In the genomic region with DNA sequence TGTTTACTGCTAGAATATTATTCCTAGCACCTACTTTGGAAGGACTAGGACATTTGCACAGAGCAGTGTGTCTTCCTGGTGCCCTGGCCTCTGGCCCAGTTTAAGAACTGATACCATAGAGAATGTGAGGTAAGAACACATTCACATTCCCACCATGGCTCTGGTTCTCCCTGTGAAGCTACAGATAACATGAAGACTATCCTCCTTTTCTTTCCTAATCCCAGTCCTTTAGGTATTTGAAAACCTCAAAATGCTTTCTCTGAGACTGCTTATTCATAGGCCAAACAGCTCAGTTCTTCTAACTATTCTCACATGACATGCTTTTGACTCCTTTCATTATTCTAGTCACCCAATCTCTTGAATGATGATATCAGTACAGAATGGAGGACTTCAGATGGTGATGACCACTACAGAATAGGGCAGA, we compare ENCODE assay signal across 32 cellular contexts. TPM values are rescaled to one million over a fixed set of nuclear protein-coding genes. Genes with fewer than 3 reads are reported as not detected.
DNase-seq lines count a peak whose midpoint lies in the region; TF ChIP-seq lines count a peak whose summit lies in the region.
"Had no signal": no experiment of that assay in that cellular context is flagged by ENCODE, and none has a peak within 500 bp of the region (broad histone marks: within the 10 kb centered on the region; RNA-seq: fewer than 3 reads in every experiment).

No MANE protein-coding gene starts in this region.

- H3K4me3 ChIP-seq in choroid plexus epithelial cell (ENCODE audit: low read depth, low read length) (no peak overlapping the region), ascending aorta (no peak overlapping the region), mammary epithelial cell (replicated peaks in 1 of 3; ENCODE audit: insufficient read depth in 1 of 3, low read depth in 2 of 3, low read length in 3 of 3) (no peak overlapping the region)
- H3K4me3 ChIP-seq: A549; BLaER1 treated with 17β-estradiol and CSF1 and Interleukin-3, amounts not matched to agents 10 nM and 100 nM; GM12878; HAP-1; smooth muscle cell had no signal

- no peak overlapping the region for H3K4me2 ChIP-seq in mammary epithelial cell (ENCODE audit: insufficient read depth, low read depth, low read length)
- H3K4me2 ChIP-seq: A549; BLaER1 treated with 17β-estradiol and CSF1 and Interleukin-3, amounts not matched to agents 10 nM and 100 nM; smooth muscle cell had no signal

- TF ChIP-seq CTCF in choroid plexus epithelial cell (conservative IDR thresholded peaks at IDR 0.05; ENCODE audit: low read depth, low read length) (no peak), ascending aorta (IDR thresholded peaks at IDR 0.05) (no peak), mammary epithelial cell (conservative IDR thresholded peaks at IDR 0.05 in 1 of 2, IDR thresholded peaks at IDR 0.05 in 1 of 2; ENCODE audit: extremely low read depth in 1 of 2, insufficient read depth in 1 of 2, low read depth in 1 of 2, low read length in 2 of 2) (no peak)

- H3K9me3 ChIP-seq in ascending aorta (no peaks in the 10 kb centered on the region), mammary epithelial cell (replicated peaks; ENCODE audit: insufficient read depth, low read length) (no peaks in the 10 kb centered on the region)
- H3K9me3 ChIP-seq: A549; BLaER1 treated with 17β-estradiol and CSF1 and Interleukin-3, amounts not matched to agents 10 nM and 100 nM; Caco-2; HAP-1 had no signal

- no TSS peak for BruUV-seq in mammary epithelial cell (replicated peaks; lab: Mats Ljungman, UMichigan)

- H3K27me3 ChIP-seq in ascending aorta (no peaks in the 10 kb centered on the region), mammary epithelial cell (ENCODE audit: insufficient read depth, low read length) (no peaks in the 10 kb centered on the region)
- H3K27me3 ChIP-seq: BLaER1 treated with 17β-estradiol and CSF1 and Interleukin-3, amounts not matched to agents 10 nM and 100 nM had no signal

- no peak overlapping the region for H3K9ac ChIP-seq in mammary epithelial cell (ENCODE audit: insufficient read depth, low read length)
- H3K9ac ChIP-seq: BLaER1 treated with 17β-estradiol and CSF1 and Interleukin-3, amounts not matched to agents 10 nM and 100 nM had no signal

- H3K27ac ChIP-seq in ascending aorta: no peak overlapping the region
- no peak overlapping the region for H3K27ac ChIP-seq in mammary epithelial cell (ENCODE audit: insufficient read depth, low read depth, low read length)
- H3K27ac ChIP-seq: A549; BLaER1 treated with 17β-estradiol and CSF1 and Interleukin-3, amounts not matched to agents 10 nM and 100 nM; RWPE1 had no signal

- H3K79me2 ChIP-seq in mammary epithelial cell (ENCODE audit: insufficient read depth, low read length): peaks cover 70% of the 10 kb centered on the region

- dilution Hi-C loops in mammary epithelial cell (cut with HindIII; ENCODE audit: low sequenced_read_pairs): loop anchor here (5.0 kb wide), 1 partner anchor 51 kb away; no protein-coding TSS in a partner anchor

- peaks cover 2% of the 10 kb centered on the region for H4K20me1 ChIP-seq in mammary epithelial cell (ENCODE audit: insufficient read depth, low read length)

- H3K36me3 ChIP-seq in ascending aorta (no peaks in the 10 kb centered on the region), mammary epithelial cell (ENCODE audit: insufficient read depth, low read length) (no peaks in the 10 kb centered on the region)
- H3K36me3 ChIP-seq: HAP-1 had no signal

- H2AFZ ChIP-seq in mammary epithelial cell (ENCODE audit: low read depth, low read length): no peak overlapping the region

- H3K4me1 ChIP-seq in ascending aorta (no peaks in the 10 kb centered on the region), mammary epithelial cell (ENCODE audit: insufficient read depth, low read length) (peaks cover 2% of the 10 kb centered on the region)
- H3K4me1 ChIP-seq: A549, HAP-1 had no signal

- in situ Hi-C loops in mammary epithelial cell (cut with MboI; ENCODE audit: low sequenced_read_pairs in 2 of 2): no loop called here

- CTCF ChIA-PET in mammary epithelial cell (lab: Charles Lee; ENCODE audit: low non-redundant PET): interaction anchor here (0.6 kb wide), 1 partner anchor 188 kb away, joined by 3 read pairs; no protein-coding TSS in a partner anchor

- intact Hi-C loops in ascending aorta (cut with DNase I) (no loop called here), mammary epithelial cell (cut with micrococcal nuclease) (no loop called here)

- DNase-seq in AG08395 (ENCODE audit: low spot score) (peak; percentile 51), HCEC 1CT (peak; percentile 65), choroid plexus epithelial cell (ENCODE audit: low read depth) (peak; percentile 56), iris pigment epithelial cell (ENCODE audit: low read depth) (peak; percentile 66), ascending aorta (ENCODE audit: low spot score in 2 of 2) (no peak), iPS-NIHi7 (ENCODE audit: extremely low spot score) (no peak), NCI-H2029 treated with DMSO at 0.1 percent for 48 hours (lab: John Stamatoyannopoulos, UW) (no peak), mammary epithelial cell (no peak)
- DNase-seq: activated CD4-positive, alpha-beta T cell treated with anti-CD3 and anti-CD28 coated beads, Interleukin-2, amount 50 U/mL, for 1 hour; activated naive CD4-positive, alpha-beta T cell treated with anti-CD3 and anti-CD28 coated beads, Interleukin-2, amount 50 U/mL, for 16 hours; aorta; Caco-2; DMS79 treated with DMSO at 0.1 percent for 48 hours; effector memory CD4-positive, alpha-beta T cell; Karpas-422; mesendoderm; naive thymus-derived CD4-positive, alpha-beta T cell; NCI-H1092; NCI-H2081 treated with DMSO at 0.1 percent for 48 hours; NCI-H446; nucleus accumbens; stimulated activated CD4-positive, alpha-beta T cell treated with anti-CD3 and anti-CD28 coated beads, Interleukin-2, amount 100 ng/mL, for 24 hours had no signal

RNA-seq across cellular contexts. Expression of a gene that starts 11.9 kb away (rescaled TPM):
- total RNA-seq in ascending aorta (26.8 TPM), mammary epithelial cell (10 to 100 TPM; 12.3 to 27.4 TPM)
- 9.2 TPM for polyA plus RNA-seq in mammary epithelial cell
- polyA minus RNA-seq in mammary epithelial cell: 15.9 TPM

RNA-seq across cellular contexts. Expression of a gene that starts 12.1 kb away (rescaled TPM):
- total RNA-seq in ascending aorta: not detected
- not detected for total RNA-seq in mammary epithelial cell
- 0.03 TPM for polyA plus RNA-seq in mammary epithelial cell
- not detected for polyA minus RNA-seq in mammary epithelial cell
- total RNA-seq: activated T-helper 1 cell treated with anti-CD3 and anti-CD28 coated beads, Interleukin-12 subunit alpha, Interleukin-12 subunit beta, Interleukin-2, Interleukin-4 antibody, amounts not matched to agents 30 ng/mL and 10 ng/mL and 1 ng/mL, durations not matched to agents 14 hours and 24 hours and 36 hours; aorta; glomerular endothelial cell; GM12878; naive thymus-derived CD4-positive, alpha-beta T cell; smooth muscle cell; T-helper 2 cell treated with Interferon-gamma antibody and Interleukin-4, amounts not matched to agents 100 ng/mL and 5 ng/mL, for 36 hours had no signal
- polyA plus RNA-seq: aorta; esophagus; GM12878; naive thymus-derived CD4-positive, alpha-beta T cell had no signal

Comparison
In these comparisons a context has a peak if more than half of its experiments do, and no peak if none do; other contexts are left out.
1. DNase-seq: peak in AG08395 (single experiment), HCEC 1CT (single experiment), choroid plexus epithelial cell (single experiment) and iris pigment epithelial cell (single experiment); none in ascending aorta (0 of 2), iPS-NIHi7 (single experiment), NCI-H2029 treated with DMSO at 0.1 percent for 48 hours (single experiment) and mammary epithelial cell (single experiment).